17 cellular contexts compared by ENCODE assay signal in the genomic region with DNA sequence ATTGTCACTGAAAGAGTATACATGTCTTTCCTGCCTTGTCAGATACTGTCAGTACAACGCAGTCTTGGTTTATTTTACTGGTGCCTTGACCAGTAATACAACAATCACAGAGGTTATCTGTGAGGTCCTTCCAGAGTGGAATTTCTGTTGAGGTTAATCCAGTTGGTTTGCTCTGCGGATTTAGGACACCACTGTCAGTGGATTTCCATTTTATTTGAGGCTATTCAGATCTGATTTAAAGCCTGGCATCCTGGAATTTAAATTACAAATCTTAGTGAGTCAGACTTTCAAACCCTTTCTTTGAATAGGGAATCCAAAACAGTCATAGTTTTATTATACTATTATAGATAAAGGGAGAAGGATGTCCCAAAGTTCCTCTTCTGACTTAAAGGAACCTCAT.
"Had no signal": no experiment of that assay in that cellular context is flagged by ENCODE, and none has a peak within 500 bp of the region (broad histone marks: within the 10 kb centered on the region; RNA-seq: fewer than 3 reads in every experiment).

No MANE protein-coding gene starts in this region.

- H3K4me3 Mint-ChIP-seq: activated B cell treated with CpG ODN at 0.5 μM for 24 hours; activated CD4-positive, alpha-beta T cell treated with anti-CD3 and anti-CD28 coated beads, Interleukin-2, amount 10 ng/mL, durations not matched to agents 24 days and 14 days; activated naive CD8-positive, alpha-beta T cell; naive thymus-derived CD4-positive, alpha-beta T cell; stimulated activated memory B cell treated with anti-CD40 and anti-IgM and Interleukin-4, amounts not matched to agents 10 μg/mL and 1 μg/mL and 100 μg/mL, for 72 hours had no signal

- DNase-seq: activated B cell treated with CpG ODN at 0.5 μM for 24 hours; activated CD4-positive, alpha-beta T cell treated with anti-CD3 and anti-CD28 coated beads, Interleukin-2, amount 10 ng/mL, durations not matched to agents 24 days and 14 days; activated CD8-positive, alpha-beta memory T cell treated with anti-CD3 and anti-CD28 coated beads for 24 hours; activated gamma-delta T cell treated with Interleukin-2 at 50 U/mL for 16 hours; amygdala; foreskin fibroblast; glutamatergic neuron; hypothalamus; kidney; left lung; naive thymus-derived CD4-positive, alpha-beta T cell; stimulated activated CD4-positive, alpha-beta T cell treated with anti-CD3 and anti-CD28 coated beads, Interleukin-2, amount 100 ng/mL, for 48 hours; T-helper 2 cell; tibial artery had no signal

- H3K4me1 Mint-ChIP-seq: activated B cell treated with CpG ODN at 0.5 μM for 24 hours; activated CD4-positive, alpha-beta T cell treated with anti-CD3 and anti-CD28 coated beads, Interleukin-2, amount 10 ng/mL, durations not matched to agents 24 days and 14 days; stimulated activated memory B cell treated with anti-CD40 and anti-IgM and Interleukin-4, amounts not matched to agents 10 μg/mL and 1 μg/mL and 100 μg/mL, for 72 hours had no signal

- H3K27ac Mint-ChIP-seq: activated B cell treated with CpG ODN at 0.5 μM for 24 hours; activated CD4-positive, alpha-beta T cell treated with anti-CD3 and anti-CD28 coated beads, Interleukin-2, amount 10 ng/mL, durations not matched to agents 24 days and 14 days; activated naive CD8-positive, alpha-beta T cell; naive thymus-derived CD4-positive, alpha-beta T cell; stimulated activated memory B cell treated with anti-CD40 and anti-IgM and Interleukin-4, amounts not matched to agents 10 μg/mL and 1 μg/mL and 100 μg/mL, for 72 hours had no signal

- H3K4me1 ChIP-seq: left lung, tibial artery had no signal

- H3K9me3 ChIP-seq: tibial artery had no signal

- H3K4me3 ChIP-seq: left lung, tibial artery had no signal

- FAIRE-seq: kidney, urothelium cell line had no signal

- H3K36me3 ChIP-seq: tibial artery had no signal

- ATAC-seq: left lung; naive thymus-derived CD4-positive, alpha-beta T cell; stimulated activated memory B cell treated with anti-CD40 and anti-IgM and Interleukin-4, amounts not matched to agents 10 μg/mL and 1 μg/mL and 100 μg/mL, for 72 hours had no signal

- H3K27ac ChIP-seq: left lung, tibial artery had no signal

- H3K27me3 Mint-ChIP-seq: activated B cell treated with CpG ODN at 0.5 μM for 24 hours; activated CD4-positive, alpha-beta T cell treated with anti-CD3 and anti-CD28 coated beads, Interleukin-2, amount 10 ng/mL, durations not matched to agents 24 days and 14 days; activated naive CD8-positive, alpha-beta T cell; naive thymus-derived CD4-positive, alpha-beta T cell; stimulated activated memory B cell treated with anti-CD40 and anti-IgM and Interleukin-4, amounts not matched to agents 10 μg/mL and 1 μg/mL and 100 μg/mL, for 72 hours had no signal

- H3K27me3 ChIP-seq: left lung, tibial artery had no signal
